ENCODE assay signal across 9 cellular contexts in the genomic region with DNA sequence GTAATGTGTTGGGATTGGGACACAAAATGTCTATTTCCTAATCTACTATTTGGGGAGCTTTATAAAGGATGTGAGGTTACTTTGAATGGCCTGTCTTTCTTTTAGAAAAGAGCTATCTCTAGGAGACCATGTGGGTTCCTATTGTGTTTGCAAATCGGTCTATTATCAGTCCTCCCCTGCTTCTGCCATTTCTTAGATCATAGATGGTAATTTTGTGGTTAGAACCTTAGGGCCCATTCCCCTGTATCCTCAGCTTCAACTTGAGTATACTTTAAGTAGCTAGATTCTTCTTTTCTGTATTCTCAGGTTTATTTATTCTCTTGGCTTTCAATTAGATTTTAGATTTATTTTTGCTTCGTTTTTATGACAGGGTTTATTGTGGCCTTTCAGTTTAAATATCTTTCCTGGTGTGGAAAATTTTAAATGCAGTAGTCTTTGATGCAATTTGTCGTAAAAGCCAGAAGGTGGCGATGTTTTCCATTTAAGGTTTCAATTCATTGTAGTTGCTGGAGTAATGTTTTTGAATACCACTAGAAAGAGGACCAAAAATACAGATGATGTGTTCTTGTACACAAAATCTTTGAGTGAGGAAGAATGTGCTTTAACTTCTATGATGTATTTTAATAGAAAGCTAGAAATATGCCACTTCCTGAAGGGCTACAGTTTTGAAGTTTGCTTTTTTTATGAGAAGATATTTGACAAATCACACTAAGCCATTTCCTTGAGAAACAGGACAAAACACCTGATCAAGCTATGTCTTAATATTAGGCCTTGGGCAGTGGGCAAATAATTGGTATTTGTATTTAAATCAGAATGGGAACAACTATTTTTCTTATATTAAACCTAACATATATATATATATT. TPM values are rescaled to one million over a fixed set of nuclear protein-coding genes. Genes with fewer than 3 reads are reported as not detected.
DNase-seq lines count a peak whose midpoint lies in the region; ATAC-seq and TF ChIP-seq lines count a peak whose summit lies in the region.
"Had no signal": no experiment of that assay in that cellular context is flagged by ENCODE, and none has a peak within 500 bp of the region (broad histone marks: within the 10 kb centered on the region; RNA-seq: fewer than 3 reads in every experiment).

No MANE protein-coding gene starts in this region.

- no peaks in the 10 kb centered on the region for H3K9me3 ChIP-seq in SU-DHL-6 (ENCODE audit: insufficient read depth, low read length)
- no peaks in the 10 kb centered on the region for H3K9me3 ChIP-seq in fibroblast of lung (ENCODE audit: control insufficient read depth, insufficient read depth, low read depth, low read length)
- H3K9me3 ChIP-seq in parathyroid adenoma (ENCODE audit: control insufficient read depth, low read length) = no peaks in the 10 kb centered on the region
- H3K9me3 ChIP-seq: BLaER1 treated with 17β-estradiol and CSF1 and Interleukin-3, amounts not matched to agents 10 nM and 100 nM had no signal

- no peak overlapping the region for H2AFZ ChIP-seq in SU-DHL-6 (ENCODE audit: low read depth, low read length, severe bottlenecking)
- no peak overlapping the region for H2AFZ ChIP-seq in fibroblast of lung (ENCODE audit: low read length)
- H2AFZ ChIP-seq in parathyroid adenoma = no peak overlapping the region

- H3K36me3 ChIP-seq in SU-DHL-6 (ENCODE audit: low read length) (no peaks in the 10 kb centered on the region), fibroblast of lung (ENCODE audit: control insufficient read depth, insufficient read depth, low read length) (no peaks in the 10 kb centered on the region), parathyroid adenoma (ENCODE audit: control insufficient read depth, insufficient read depth, low read length) (no peaks in the 10 kb centered on the region)

- H3K79me2 ChIP-seq in SU-DHL-6 (ENCODE audit: insufficient read depth, low read length) = peaks cover 92% of the 10 kb centered on the region
- peaks cover 14% of the 10 kb centered on the region for H3K79me2 ChIP-seq in fibroblast of lung (ENCODE audit: control insufficient read depth, insufficient read depth, low read length)
- H3K79me2 ChIP-seq in parathyroid adenoma = peaks cover 21% of the 10 kb centered on the region

- H3K4me3 ChIP-seq in SU-DHL-6 (ENCODE audit: insufficient read depth, low read length, poor library complexity, severe bottlenecking) (no peak overlapping the region), fibroblast of lung (replicated peaks in 1 of 4; ENCODE audit: control extremely low read depth in 1 of 4, insufficient read depth in 1 of 4, low read depth in 3 of 4, low read length in 4 of 4) (no peak overlapping the region), parathyroid adenoma (ENCODE audit: low read depth, low read length) (no peak overlapping the region)
- H3K4me3 ChIP-seq: BLaER1 treated with 17β-estradiol and CSF1 and Interleukin-3, amounts not matched to agents 10 nM and 100 nM had no signal

- ATAC-seq in activated CD4-positive, CD25-positive, alpha-beta regulatory T cell treated with anti-CD3 and anti-CD28 coated beads, Interleukin-2, amount 50 U/mL, for 24 hours = peak; percentile 44 to 53

- H3K4me2 ChIP-seq in SU-DHL-6 (ENCODE audit: low read depth, low read length, poor library complexity, severe bottlenecking) = no peak overlapping the region
- no peak overlapping the region for H3K4me2 ChIP-seq in fibroblast of lung (ENCODE audit: extremely low read depth, insufficient read depth, low read length)
- no peak overlapping the region for H3K4me2 ChIP-seq in parathyroid adenoma (ENCODE audit: low read length)

- no peaks in the 10 kb centered on the region for H3K9me2 ChIP-seq in SU-DHL-6 (replicated peaks; ENCODE audit: insufficient read depth, low read length)

- H4K20me1 ChIP-seq in SU-DHL-6 (ENCODE audit: low read depth, low read length) = peaks cover 19% of the 10 kb centered on the region; the same call in 1 of the 2 replicates
- no peaks in the 10 kb centered on the region for H4K20me1 ChIP-seq in fibroblast of lung (ENCODE audit: control insufficient read depth, extremely low read depth, insufficient read depth, low read length)

- no peaks in the 10 kb centered on the region for H3K27me3 ChIP-seq in SU-DHL-6 (ENCODE audit: low read length)
- no peaks in the 10 kb centered on the region for H3K27me3 ChIP-seq in fibroblast of lung (ENCODE audit: control insufficient read depth, insufficient read depth, low read length)
- H3K27me3 ChIP-seq in parathyroid adenoma (ENCODE audit: control insufficient read depth, insufficient read depth, low read length) = no peaks in the 10 kb centered on the region
- H3K27me3 ChIP-seq: BLaER1 treated with 17β-estradiol and CSF1 and Interleukin-3, amounts not matched to agents 10 nM and 100 nM had no signal

- peaks cover 2% of the 10 kb centered on the region for H3K4me1 ChIP-seq in fibroblast of lung (ENCODE audit: control insufficient read depth, extremely low read depth, insufficient read depth, low read length)
- H3K4me1 ChIP-seq in parathyroid adenoma = peaks cover 18% of the 10 kb centered on the region

- H3F3A ChIP-seq in SU-DHL-6 (ENCODE audit: insufficient read depth) = peaks cover 9% of the 10 kb centered on the region; the same call in 1 of the 2 replicates

- H3K27ac ChIP-seq in SU-DHL-6 (ENCODE audit: low read depth, low read length) = no peak overlapping the region
- no peak overlapping the region for H3K27ac ChIP-seq in fibroblast of lung (ENCODE audit: insufficient read depth, low read length)
- no peak overlapping the region for H3K27ac ChIP-seq in parathyroid adenoma

- DNase-seq in activated CD4-positive, CD25-positive, alpha-beta regulatory T cell treated with anti-CD3 and anti-CD28 coated beads, Interleukin-2, amount 50 U/mL, for 72 hours = no peak
- DNase-seq in HCEC 1CT (peak; percentile 61), NCI-H1105 (lab: John Stamatoyannopoulos, UW) (peak; percentile 38), fibroblast of lung (ENCODE audit: low read depth in 2 of 2) (peak; percentile 49 to 76), ecto neural progenitor cell (ENCODE audit: low spot score) (no peak)

- TF ChIP-seq CTCF in SU-DHL-6 (IDR thresholded peaks at IDR 0.05; ENCODE audit: insufficient read depth, low read length, poor library complexity, severe bottlenecking) (peak; percentile 81), fibroblast of lung (conservative IDR thresholded peaks at IDR 0.05 in 1 of 2, IDR thresholded peaks at IDR 0.05 in 1 of 2; ENCODE audit: low read depth in 1 of 2, low read length in 2 of 2) (peak; percentile 49 to 61), parathyroid adenoma (IDR thresholded peaks at IDR 0.05) (peak; percentile 81)

- H3K9ac ChIP-seq in SU-DHL-6 (ENCODE audit: low read length) (no peak overlapping the region), fibroblast of lung (ENCODE audit: insufficient read depth, low read length) (no peak overlapping the region), parathyroid adenoma (no peak overlapping the region)
- H3K9ac ChIP-seq: BLaER1 treated with 17β-estradiol and CSF1 and Interleukin-3, amounts not matched to agents 10 nM and 100 nM had no signal

RNA-seq across cellular contexts. Expression of gene TBPL1, which starts 20.3 kb away (rescaled TPM):
- total RNA-seq in fibroblast of lung = 15.4 and 18.8 TPM in 2 replicates
- 37.6 and 47.8 TPM in 2 replicates for polyA plus RNA-seq in fibroblast of lung
- polyA plus RNA-seq in fibroblast of lung (2012) = 32.6 and 38.6 TPM in 2 replicates
- polyA minus RNA-seq in fibroblast of lung (ENCODE audit: low replicate concordance) = 0.39 and 2.2 TPM in 2 replicates

Comparison
In these comparisons a context has a peak if more than half of its experiments do, and no peak if none do; other contexts are left out.
1. DNase-seq: peak in HCEC 1CT (single experiment), NCI-H1105 (single experiment) and fibroblast of lung (2 of 2); none in activated CD4-positive, CD25-positive, alpha-beta regulatory T cell treated with anti-CD3 and anti-CD28 coated beads, Interleukin-2, amount 50 U/mL, for 72 hours (single experiment) and ecto neural progenitor cell (single experiment).
2. Peak in every context shown above with its lines, with median percentiles within 50 percentile points of each other: CTCF ChIP-seq.